Comparison of ENCODE assay signal across 10 cellular contexts in the genomic region with DNA sequence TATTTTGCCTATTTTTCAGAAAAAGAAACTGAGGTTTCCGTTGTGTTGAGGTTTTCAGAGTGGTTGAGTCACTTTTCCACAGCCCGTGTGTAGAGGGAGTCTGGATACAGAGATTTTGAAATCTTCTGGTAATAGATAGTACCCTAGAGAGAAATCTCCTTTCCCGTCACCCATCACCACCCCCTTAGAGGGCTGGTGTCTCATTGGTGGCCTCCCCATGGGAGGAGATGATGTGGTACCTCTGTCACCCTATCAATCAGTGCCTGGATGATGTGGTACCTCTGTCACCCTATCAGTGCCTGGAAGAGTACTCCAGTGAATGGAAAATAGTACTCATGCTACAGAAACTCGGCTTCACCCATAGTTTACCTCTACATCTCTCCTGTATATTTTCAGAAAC. TPM values are rescaled to one million over a fixed set of nuclear protein-coding genes. Genes with fewer than 3 reads are reported as not detected.
DNase-seq lines count a peak whose midpoint lies in the region; ATAC-seq and TF ChIP-seq lines count a peak whose summit lies in the region.
"Had no signal": no experiment of that assay in that cellular context is flagged by ENCODE, and none has a peak within 500 bp of the region (broad histone marks: within the 10 kb centered on the region; RNA-seq: fewer than 3 reads in every experiment).

No MANE protein-coding gene starts in this region.

- H3K27me3 ChIP-seq in BLaER1 treated with 17β-estradiol and CSF1 and Interleukin-3, amounts not matched to agents 10 nM and 100 nM: no peaks in the 10 kb centered on the region
- H3K27me3 ChIP-seq in sigmoid colon: no peaks in the 10 kb centered on the region
- no peaks in the 10 kb centered on the region for H3K27me3 ChIP-seq in CD4-positive, alpha-beta memory T cell (ENCODE audit: insufficient read depth, low read length)

- H3K9me3 ChIP-seq in BLaER1 treated with 17β-estradiol and CSF1 and Interleukin-3, amounts not matched to agents 10 nM and 100 nM (replicated peaks in 1 of 11): peaks cover 4 to 19% (median 12%) of the 10 kb centered on the region in 11 experiments; a peak in 13 of 22 replicates
- H3K9me3 ChIP-seq in sigmoid colon: no peaks in the 10 kb centered on the region
- no peaks in the 10 kb centered on the region for H3K9me3 ChIP-seq in CD4-positive, alpha-beta memory T cell (ENCODE audit: control insufficient read depth in 1 of 2, low read length in 2 of 2)

- POLR2A ChIA-PET in CD4-positive, alpha-beta memory T cell (lab: Charles Lee; ENCODE audit: partially characterized antibody): no interaction called here

- no peak for TF ChIP-seq CTCF in fibroblast of mammary gland (conservative IDR thresholded peaks at IDR 0.05; ENCODE audit: control insufficient read depth, insufficient read depth, low read depth, low read length)
- no peak for TF ChIP-seq CTCF in sigmoid colon (IDR thresholded peaks at IDR 0.05)

- ATAC-seq in HG03521 (IDR thresholded peaks at IDR 0.05; ENCODE audit: unreplicated experiment) (no peak), GM19324 (IDR thresholded peaks at IDR 0.05; ENCODE audit: low FRiP score, unreplicated experiment) (no peak)

- peaks cover 4 to 16% of the 10 kb centered on the region in 2 donors for H3K27me3 Mint-ChIP-seq in CD4-positive, alpha-beta memory T cell

- intact Hi-C loops in sigmoid colon (cut with DNase I): no loop called here
- intact Hi-C loops in CD4-positive, alpha-beta memory T cell (cut with micrococcal nuclease): no loop called here

- DNase-seq in RPMI7951 (ENCODE audit: low read depth) (peak; percentile 82), fibroblast of mammary gland (ENCODE audit: low read depth) (peak; percentile 75), sigmoid colon (no peak), NCI-H510A treated with DMSO at 0.1 percent for 48 hours (lab: John Stamatoyannopoulos, UW) (no peak)
- DNase-seq in CD4-positive, alpha-beta memory T cell: no peak
- DNase-seq: stimulated activated naive CD4-positive, alpha-beta T cell had no signal

- CTCF ChIA-PET in CD4-positive, alpha-beta memory T cell (lab: Charles Lee; ENCODE audit: partially characterized antibody): no interaction called here

- H3K9me3 Mint-ChIP-seq in CD4-positive, alpha-beta memory T cell: peaks cover 0 to 9% (median 1%) of the 10 kb centered on the region in 8 donors

- H3K4me1 Mint-ChIP-seq in CD4-positive, alpha-beta memory T cell: peaks cover 0 to under 1% (median 0%) of the 10 kb centered on the region in 4 donors

- H4K20me1 ChIP-seq in BLaER1 treated with 17β-estradiol and CSF1 and Interleukin-3, amounts not matched to agents 10 nM and 100 nM: no peaks in the 10 kb centered on the region

- H3K27ac Mint-ChIP-seq in CD4-positive, alpha-beta memory T cell: no peak overlapping the region

- peaks cover 0 to 14% (median 9%) of the 10 kb centered on the region in 10 experiments; a peak in 9 of 20 replicates for H3K4me1 ChIP-seq in BLaER1 treated with 17β-estradiol and CSF1 and Interleukin-3, amounts not matched to agents 10 nM and 100 nM
- peaks cover 0 to 30% (median 26%) of the 10 kb centered on the region in 4 donors for H3K4me1 ChIP-seq in sigmoid colon
- H3K4me1 ChIP-seq in CD4-positive, alpha-beta memory T cell (ENCODE audit: insufficient read depth, low read length): no peaks in the 10 kb centered on the region

- TF ChIP-seq EP300 in sigmoid colon (IDR thresholded peaks at IDR 0.05): no peak

- no peaks in the 10 kb centered on the region for H3K36me3 Mint-ChIP-seq in CD4-positive, alpha-beta memory T cell

- no peak overlapping the region for H3K4me3 ChIP-seq in BLaER1 treated with 17β-estradiol and CSF1 and Interleukin-3, amounts not matched to agents 10 nM and 100 nM
- H3K4me3 ChIP-seq in fibroblast of mammary gland (ENCODE audit: control insufficient read depth, low read depth, low read length) (no peak overlapping the region), sigmoid colon (no peak overlapping the region)
- H3K4me3 ChIP-seq in CD4-positive, alpha-beta memory T cell (ENCODE audit: low read length in 2 of 2): no peak overlapping the region

- 79 to 82% methylated on average over 4 of the region's 4 CpGs for WGBS in sigmoid colon, 2 donors

- TF ChIP-seq POLR2A in sigmoid colon (IDR thresholded peaks at IDR 0.05): no peak

- no peak overlapping the region for H3K9ac ChIP-seq in BLaER1 treated with 17β-estradiol and CSF1 and Interleukin-3, amounts not matched to agents 10 nM and 100 nM

- no peak overlapping the region for H3K4me3 Mint-ChIP-seq in CD4-positive, alpha-beta memory T cell

- H3K4me2 ChIP-seq in BLaER1 treated with 17β-estradiol and CSF1 and Interleukin-3, amounts not matched to agents 10 nM and 100 nM: peak overlapping the region in 6 of 11 experiments; percentile 14 to 44 (median 22); a peak in 4 of 22 replicates

- H3K27ac ChIP-seq in BLaER1 treated with 17β-estradiol and CSF1 and Interleukin-3, amounts not matched to agents 10 nM and 100 nM: no peak overlapping the region
- peak overlapping the region; percentile 65 to 85 (median 80) for H3K27ac ChIP-seq in sigmoid colon
- no peak overlapping the region for H3K27ac ChIP-seq in CD4-positive, alpha-beta memory T cell (ENCODE audit: low read depth, low read length)
- H3K27ac ChIP-seq: HL-60 had no signal

- H3K36me3 ChIP-seq in BLaER1 treated with 17β-estradiol and CSF1 and Interleukin-3, amounts not matched to agents 10 nM and 100 nM: no peaks in the 10 kb centered on the region
- no peaks in the 10 kb centered on the region for H3K36me3 ChIP-seq in sigmoid colon
- no peaks in the 10 kb centered on the region for H3K36me3 ChIP-seq in CD4-positive, alpha-beta memory T cell (ENCODE audit: insufficient read depth, low read length)

RNA-seq across cellular contexts. Expression of gene SERP2, which starts 42.2 kb away (rescaled TPM):
- total RNA-seq in RPMI7951 (2014; rRNA removed; shearing (Covaris generic)): 11.4 and 12.1 TPM in 2 replicates
- 1 to 10 TPM; 6.9 to 9.6 (median 8.6) TPM for total RNA-seq in sigmoid colon
- polyA plus RNA-seq in sigmoid colon: 1 to 10 TPM; 3.2 to 6.0 (median 5.0) TPM
- total RNA-seq in CD4-positive, alpha-beta memory T cell: not detected
- polyA plus RNA-seq in CD4-positive, alpha-beta memory T cell: not detected

Comparison
In these comparisons a context has a peak if more than half of its experiments do, and no peak if none do; other contexts are left out.
1. H3K27ac ChIP-seq: peak in sigmoid colon (4 of 4); none in BLaER1 treated with 17β-estradiol and CSF1 and Interleukin-3, amounts not matched to agents 10 nM and 100 nM (0 of 11) and CD4-positive, alpha-beta memory T cell (single experiment).
2. DNase-seq: peak in RPMI7951 (single experiment) and fibroblast of mammary gland (single experiment); none in sigmoid colon (single experiment), CD4-positive, alpha-beta memory T cell (0 of 5) and NCI-H510A treated with DMSO at 0.1 percent for 48 hours (single experiment).
3. RNA of gene SERP2, which starts 42.2 kb away (total RNA-seq): 11.4 to 12.1 TPM in RPMI7951 and 6.9 to 9.6 TPM in sigmoid colon; not detected in CD4-positive, alpha-beta memory T cell; every median in the first group is over 4 times any median in the second.